1 cellular context compared by ENCODE assay signal in the genomic region with DNA sequence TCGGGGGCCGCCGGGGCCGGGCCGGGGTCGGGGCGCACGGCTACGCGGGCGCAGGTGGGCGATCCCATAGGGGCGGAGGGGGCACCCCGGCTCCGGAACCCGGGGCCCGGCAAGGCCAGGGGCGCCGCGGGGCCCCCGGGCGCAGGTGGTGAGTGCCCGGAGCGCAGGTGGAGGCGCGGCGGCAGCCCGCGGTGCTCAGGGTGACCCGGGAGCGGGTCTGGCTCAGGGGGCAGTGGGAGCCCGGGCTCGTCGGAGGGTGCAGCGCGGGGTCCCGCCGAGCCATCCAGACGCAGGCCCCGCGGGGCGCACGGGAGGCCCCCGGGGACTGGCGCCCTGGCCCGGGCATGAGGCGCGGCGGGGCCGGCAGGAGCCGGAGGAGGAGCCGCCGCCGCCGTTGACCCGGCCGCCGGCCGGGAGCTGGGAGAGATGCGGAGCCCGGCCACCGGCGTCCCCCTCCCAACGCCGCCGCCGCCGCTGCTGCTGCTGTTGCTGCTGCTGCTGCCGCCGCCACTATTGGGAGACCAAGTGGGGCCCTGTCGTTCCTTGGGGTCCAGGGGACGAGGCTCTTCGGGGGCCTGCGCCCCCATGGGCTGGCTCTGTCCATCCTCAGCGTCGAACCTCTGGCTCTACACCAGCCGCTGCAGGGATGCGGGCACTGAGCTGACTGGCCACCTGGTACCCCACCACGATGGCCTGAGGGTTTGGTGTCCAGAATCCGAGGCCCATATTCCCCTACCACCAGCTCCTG.
TF ChIP-seq lines count a peak whose summit lies in the region.

No MANE protein-coding gene starts in this region.

TF ChIP-seq in H1, 55 proteins besides CTCF, POLR2A, EP300 and RAD21:
- TF ChIP-seq SIN3A (conservative IDR thresholded peaks at IDR 0.05 in 1 of 2, IDR thresholded peaks at IDR 0.05 in 1 of 2; ENCODE audit: low read depth in 1 of 2, low read length in 2 of 2) (no peak), KDM4A (IDR thresholded peaks at IDR 0.05; ENCODE audit: low read depth, low read length, severe bottlenecking) (peak; percentile 64)
TF ChIP-seq in H1: peak in this region for 1.
